ENCODE assay signal across 26 cellular contexts in the genomic region with DNA sequence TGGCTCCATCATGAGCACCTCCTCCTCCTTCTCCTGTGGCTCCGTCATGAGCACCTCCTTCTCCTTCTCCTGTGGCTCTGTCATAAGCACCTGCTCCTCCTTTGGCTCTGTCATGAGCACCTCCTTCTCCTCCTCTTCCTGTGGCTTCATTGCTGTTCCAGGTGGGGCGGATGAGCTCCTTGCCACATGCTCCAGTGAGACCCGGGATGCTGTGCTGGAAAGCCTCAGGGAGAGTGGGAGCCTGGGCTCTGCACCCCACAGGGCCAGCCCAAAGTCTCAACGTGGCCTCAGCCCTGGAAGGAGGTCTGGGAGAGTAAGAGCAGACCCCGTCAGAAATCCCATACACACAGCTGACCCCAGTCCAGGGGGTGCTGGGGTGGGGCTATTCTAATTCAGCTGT.
"Had no signal": no experiment of that assay in that cellular context is flagged by ENCODE, and none has a peak within 500 bp of the region (broad histone marks: within the 10 kb centered on the region; RNA-seq: fewer than 3 reads in every experiment).

No MANE protein-coding gene starts in this region.

- H3K36me3 ChIP-seq: left ventricle myocardium inferior, neural progenitor cell, neutrophil, ovary, right atrium auricular region, right lobe of liver, tibial nerve, upper lobe of left lung had no signal

- H2AFZ ChIP-seq: neural progenitor cell had no signal

- H3K4me1 Mint-ChIP-seq: naive B cell; natural killer cell; stimulated activated memory B cell treated with anti-CD40 and anti-IgM and Interleukin-4, amounts not matched to agents 10 μg/mL and 1 μg/mL and 100 μg/mL, for 72 hours; stimulated activated naive CD8-positive, alpha-beta T cell treated with anti-CD3 and anti-CD28 coated beads, Interleukin-15, amount 100 ng/mL, for 72 hours had no signal

- H3K36me3 Mint-ChIP-seq: mesothelial cell of epicardium; naive B cell; natural killer cell; neural progenitor cell; stimulated activated memory B cell treated with anti-CD40 and anti-IgM and Interleukin-4, amounts not matched to agents 10 μg/mL and 1 μg/mL and 100 μg/mL, for 72 hours had no signal

- H3K9ac ChIP-seq: neural progenitor cell had no signal

- H3K9me3 ChIP-seq: left ventricle myocardium inferior, ovary, right atrium auricular region, right lobe of liver, upper lobe of left lung had no signal

- H3K4me2 ChIP-seq: neural progenitor cell, smooth muscle cell had no signal

- H3K27ac ChIP-seq: left ventricle myocardium inferior, neural progenitor cell, neutrophil, ovary, right atrium auricular region, right lobe of liver, tibial nerve, upper lobe of left lung had no signal

- DNase-seq: hippocampal formation; left ventricle myocardium inferior; mesendoderm; naive B cell; natural killer cell; nephron progenitor cell; occipital lobe; ovary; right lobe of liver; stimulated activated CD4-positive, alpha-beta T cell treated with anti-CD3 and anti-CD28 coated beads, Interleukin-1b, Interleukin-23, amount 100 ng/mL, for 48 hours; stimulated activated CD4-positive, alpha-beta T cell treated with anti-CD3 and anti-CD28 coated beads, Interleukin-2, amount 100 ng/mL, for 48 hours; stimulated activated CD4-positive, alpha-beta T cell treated with anti-CD3 and anti-CD28 coated beads, Interleukin-4, amount 100 ng/mL, for 4 hours; stimulated activated CD8-positive, alpha-beta memory T cell treated with anti-CD3 and anti-CD28 coated beads, Interleukin-4, amount 100 ng/mL, for 48 hours; stimulated activated naive CD4-positive, alpha-beta T cell treated with Interleukin-2 at 50 U/mL for 16 hours; stimulated activated naive CD8-positive, alpha-beta T cell treated with anti-CD3 and anti-CD28 coated beads, Interleukin-15, amount 100 ng/mL, for 72 hours had no signal

- H3K4me3 ChIP-seq: left ventricle myocardium inferior, lung, neural progenitor cell, ovary, right atrium auricular region, right lobe of liver, smooth muscle cell, tibial nerve, upper lobe of left lung had no signal

- H3K27me3 Mint-ChIP-seq: stimulated activated memory B cell treated with anti-CD40 and anti-IgM and Interleukin-4, amounts not matched to agents 10 μg/mL and 1 μg/mL and 100 μg/mL, for 72 hours had no signal

- FAIRE-seq: islet of Langerhans had no signal

- H3K4me3 Mint-ChIP-seq: mesothelial cell of epicardium; naive B cell; natural killer cell; nephron progenitor cell; neural progenitor cell; stimulated activated memory B cell treated with anti-CD40 and anti-IgM and Interleukin-4, amounts not matched to agents 10 μg/mL and 1 μg/mL and 100 μg/mL, for 72 hours; stimulated activated naive CD8-positive, alpha-beta T cell treated with anti-CD3 and anti-CD28 coated beads, Interleukin-15, amount 100 ng/mL, for 72 hours had no signal

- H3K4me1 ChIP-seq: right lobe of liver, tibial nerve, upper lobe of left lung had no signal

- H3K9me3 Mint-ChIP-seq: mesothelial cell of epicardium; natural killer cell; nephron progenitor cell; neural progenitor cell; stimulated activated naive CD8-positive, alpha-beta T cell treated with anti-CD3 and anti-CD28 coated beads, Interleukin-15, amount 100 ng/mL, for 72 hours had no signal

- H3K27me3 ChIP-seq: neural progenitor cell, neutrophil, ovary, right atrium auricular region, right lobe of liver, tibial nerve, upper lobe of left lung had no signal

- H3K27ac Mint-ChIP-seq: mesothelial cell of epicardium; natural killer cell; nephron progenitor cell; neural progenitor cell; progenitor cell of endocrine pancreas; stimulated activated memory B cell treated with anti-CD40 and anti-IgM and Interleukin-4, amounts not matched to agents 10 μg/mL and 1 μg/mL and 100 μg/mL, for 72 hours; stimulated activated naive CD8-positive, alpha-beta T cell treated with anti-CD3 and anti-CD28 coated beads, Interleukin-15, amount 100 ng/mL, for 72 hours had no signal
